In the genomic region with DNA sequence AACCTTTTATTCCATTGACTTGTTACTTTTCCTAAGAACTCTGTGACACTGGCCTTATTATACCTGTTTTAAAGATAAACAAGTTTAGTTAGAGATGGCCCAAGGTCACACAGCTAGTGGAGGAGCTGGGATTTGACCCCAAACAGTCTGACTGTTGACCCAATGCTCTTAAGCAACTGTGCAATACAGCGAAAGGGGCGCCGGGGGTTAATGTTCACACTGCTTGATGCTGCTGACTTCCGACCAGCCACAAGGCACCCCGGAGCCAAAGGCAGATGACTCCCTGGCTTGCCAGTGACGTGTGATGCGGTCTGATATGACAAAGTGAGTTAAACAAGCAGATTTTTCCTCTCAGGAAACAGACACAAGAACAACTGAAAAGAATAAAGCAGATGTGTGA, we compare ENCODE assay signal across 8 cellular contexts. TPM values are rescaled to one million over a fixed set of nuclear protein-coding genes. Genes with fewer than 3 reads are reported as not detected.
DNase-seq lines count a peak whose midpoint lies in the region; ATAC-seq and TF ChIP-seq lines count a peak whose summit lies in the region.

No MANE protein-coding gene starts in this region.

- peak overlapping the region in 1 of 2 donors; percentile 8 for H3K9ac ChIP-seq in colonic mucosa (ENCODE audit: low read depth in 2 of 2, low read length in 2 of 2)
- H3K9ac ChIP-seq in muscle layer of colon (ENCODE audit: low read length), result no peak overlapping the region

- DNase-seq in AG08396 (ENCODE audit: low spot score), result peak; percentile 59
- DNase-seq in activated CD4-positive, alpha-beta T cell treated with anti-CD3 and anti-CD28 coated beads for 36 hours, result peak; percentile 92
- peak; percentile 70 for DNase-seq in colonic mucosa
- peak; percentile 63 to 75 for DNase-seq in stimulated activated CD8-positive, alpha-beta memory T cell treated with anti-CD3 and anti-CD28 coated beads, Interleukin-4, amount 100 ng/mL, for 4 hours (ENCODE audit: low read depth in 2 of 2, low spot score in 1 of 2)
- no peak for DNase-seq in OCI-M2 (lab: John Stamatoyannopoulos, UW; ENCODE audit: unreplicated experiment)

- H3K4me1 ChIP-seq in colonic mucosa, result peaks cover 5% of the 10 kb centered on the region
- H3K4me1 ChIP-seq in muscle layer of colon (ENCODE audit: insufficient read depth, low read length), result peaks cover 59% of the 10 kb centered on the region

- intact Hi-C loops in activated CD4-positive, alpha-beta T cell treated with anti-CD3 and anti-CD28 coated beads for 36 hours (cut with DNase I, micrococcal nuclease), result loop anchor here (1.0 to 2.0 kb wide), 3 partner anchors 13 to 24 kb away; a partner anchor contains a TSS
- intact Hi-C loops in colonic mucosa (cut with DNase I), result no loop called here

- H3K4me3 ChIP-seq in colonic mucosa, result no peak overlapping the region
- H3K4me3 ChIP-seq in muscle layer of colon (ENCODE audit: low read depth in 1 of 2, low read length in 2 of 2), result peak overlapping the region in 1 of 2 donors; percentile 41

- peaks cover 78% of the 10 kb centered on the region for H3K4me1 Mint-ChIP-seq in activated CD4-positive, alpha-beta T cell treated with anti-CD3 and anti-CD28 coated beads for 36 hours

- no peak for TF ChIP-seq CTCF in colonic mucosa (IDR thresholded peaks at IDR 0.05)

- H3K36me3 ChIP-seq in colonic mucosa, result no peaks in the 10 kb centered on the region
- H3K36me3 ChIP-seq in muscle layer of colon (ENCODE audit: insufficient read depth, low read length), result no peaks in the 10 kb centered on the region

- H3K36me3 Mint-ChIP-seq in activated CD4-positive, alpha-beta T cell treated with anti-CD3 and anti-CD28 coated beads for 36 hours (ENCODE audit: low read depth), result peaks cover 24% of the 10 kb centered on the region

- H3K9me3 Mint-ChIP-seq in activated CD4-positive, alpha-beta T cell treated with anti-CD3 and anti-CD28 coated beads for 36 hours (ENCODE audit: low read depth), result no peaks in the 10 kb centered on the region

- POLR2A ChIA-PET in activated CD4-positive, alpha-beta T cell treated with anti-CD3 and anti-CD28 coated beads for 36 hours (lab: Charles Lee), result no interaction called here

- CTCF ChIA-PET in activated CD4-positive, alpha-beta T cell treated with anti-CD3 and anti-CD28 coated beads for 36 hours (lab: Charles Lee), result interaction anchor here (0.9 to 2.6 kb wide), 5 partner anchors 19 to 47 kb away, joined by 3 to 8 read pairs (median 4); a partner anchor contains a TSS

- H3K27ac ChIP-seq in colonic mucosa, result no peak overlapping the region
- peak overlapping the region; percentile 74 for H3K27ac ChIP-seq in muscle layer of colon (ENCODE audit: low read depth, low read length)

- H3K27me3 Mint-ChIP-seq in activated CD4-positive, alpha-beta T cell treated with anti-CD3 and anti-CD28 coated beads for 36 hours, result no peaks in the 10 kb centered on the region

- H3K4me3 Mint-ChIP-seq in activated CD4-positive, alpha-beta T cell treated with anti-CD3 and anti-CD28 coated beads for 36 hours, result peak overlapping the region; percentile 57

- H3K9me3 ChIP-seq in colonic mucosa, result no peaks in the 10 kb centered on the region
- no peaks in the 10 kb centered on the region for H3K9me3 ChIP-seq in muscle layer of colon (ENCODE audit: low read length)

- H3K27me3 ChIP-seq in colonic mucosa, result no peaks in the 10 kb centered on the region
- no peaks in the 10 kb centered on the region for H3K27me3 ChIP-seq in muscle layer of colon (ENCODE audit: control insufficient read depth in 1 of 2, insufficient read depth in 2 of 2, low read length in 2 of 2)

- peak overlapping the region; percentile 76 for H3K27ac Mint-ChIP-seq in activated CD4-positive, alpha-beta T cell treated with anti-CD3 and anti-CD28 coated beads for 36 hours

- ATAC-seq in GM19455 (IDR thresholded peaks at IDR 0.05; ENCODE audit: unreplicated experiment) (peak; percentile 81), HG03571 (IDR thresholded peaks at IDR 0.05; ENCODE audit: unreplicated experiment) (peak; percentile 93)
- peak; percentile 97 for ATAC-seq in activated CD4-positive, alpha-beta T cell treated with anti-CD3 and anti-CD28 coated beads for 36 hours

RNA-seq across cellular contexts. Expression of a gene that starts 23.9 kb away (rescaled TPM):
- 10 to 100 TPM; 40.0 to 49.0 TPM for total RNA-seq in activated CD4-positive, alpha-beta T cell treated with anti-CD3 and anti-CD28 coated beads for 36 hours
- 10 to 100 TPM; 42.9 to 58.1 TPM for total RNA-seq in colonic mucosa
